8 cellular contexts compared by ENCODE assay signal in the genomic region with DNA sequence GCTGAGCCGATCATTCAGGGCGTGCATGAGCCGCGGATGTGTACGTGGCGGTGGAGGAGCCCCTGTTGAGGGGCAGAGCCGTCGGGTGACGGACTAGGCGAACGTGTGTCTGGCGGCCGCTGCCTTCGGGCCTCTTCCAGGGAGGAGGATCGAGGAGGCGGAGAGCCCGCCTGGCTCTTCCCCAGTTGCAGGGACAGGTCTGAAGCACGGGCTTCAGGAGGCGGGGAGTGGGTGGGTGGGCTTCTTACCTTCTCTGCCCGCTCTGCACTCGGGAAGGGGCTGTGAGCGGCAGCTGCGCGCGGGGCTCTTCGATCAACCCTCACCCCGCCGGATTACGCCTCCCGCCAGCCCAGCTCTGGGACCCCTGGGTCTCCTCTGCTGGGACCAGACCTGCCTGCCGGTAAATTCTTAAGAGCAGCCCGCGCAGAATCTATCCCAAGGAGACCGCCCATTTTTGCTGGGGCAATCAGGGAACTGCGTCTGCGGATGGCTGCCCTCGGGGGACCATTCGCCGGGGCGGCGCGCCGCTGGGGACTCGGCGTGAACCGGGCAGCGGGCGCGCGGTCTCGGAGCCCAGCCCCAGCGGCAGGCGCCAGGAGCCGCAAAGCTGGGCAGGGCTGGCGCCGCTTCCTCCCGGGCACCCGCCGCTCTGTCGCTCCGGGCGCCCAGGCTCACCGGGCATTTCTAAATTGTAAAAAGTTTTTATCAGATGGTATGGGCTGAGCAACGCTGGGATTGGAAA. TPM values are rescaled to one million over a fixed set of nuclear protein-coding genes. Genes with fewer than 3 reads are reported as not detected.
A peak's percentile ranks its signal among the peaks of the same experiment; 100 is the strongest.
DNase-seq lines count a peak whose midpoint lies in the region; ATAC-seq lines count a peak whose summit lies in the region.

No MANE protein-coding gene starts in this region.

- in situ Hi-C loops in SK-MEL-5 (cut with HindIII; ENCODE audit: low pct_unique_long_range_greater_than_20kb, low sequenced_read_pairs), result no loop called here

- ATAC-seq in GM19455 (IDR thresholded peaks at IDR 0.05; ENCODE audit: unreplicated experiment), result peak; percentile 15

- peak; percentile 73 for DNase-seq in COR-L47 (lab: John Stamatoyannopoulos, UW)
- peak; percentile 23 for DNase-seq in HPDE6-E6E7 (ENCODE audit: extremely low spot score)
- DNase-seq in SK-MEL-5 (ENCODE audit: low read depth, low spot score), result peak; percentile 13
- DNase-seq in astrocyte of the hippocampus (ENCODE audit: low read depth, low spot score), result peak; percentile 72
- peak; percentile 65 for DNase-seq in iPS-NIHi11 (ENCODE audit: low spot score)
- DNase-seq in stimulated activated CD4-positive, alpha-beta T cell treated with anti-CD3 and anti-CD28 coated beads, Interleukin-15, amount 100 ng/mL, for 24 hours, result peak; percentile 67
- DNase-seq in epidermal melanocyte (ENCODE audit: insufficient read length, low spot score), result no peak

RNA-seq across cellular contexts. Expression of a gene that starts 4.9 kb away (rescaled TPM):
- not detected in 2 replicates for total RNA-seq in SK-MEL-5 (2014; rRNA removed; shearing (Covaris generic))
- not detected in 2 replicates for polyA plus RNA-seq in SK-MEL-5 (2015; cell fraction: cytosol; rRNA removed)
- not detected in 2 replicates for polyA plus RNA-seq in SK-MEL-5 (2015; cell fraction: nucleus; rRNA removed)
